In the genomic region with DNA sequence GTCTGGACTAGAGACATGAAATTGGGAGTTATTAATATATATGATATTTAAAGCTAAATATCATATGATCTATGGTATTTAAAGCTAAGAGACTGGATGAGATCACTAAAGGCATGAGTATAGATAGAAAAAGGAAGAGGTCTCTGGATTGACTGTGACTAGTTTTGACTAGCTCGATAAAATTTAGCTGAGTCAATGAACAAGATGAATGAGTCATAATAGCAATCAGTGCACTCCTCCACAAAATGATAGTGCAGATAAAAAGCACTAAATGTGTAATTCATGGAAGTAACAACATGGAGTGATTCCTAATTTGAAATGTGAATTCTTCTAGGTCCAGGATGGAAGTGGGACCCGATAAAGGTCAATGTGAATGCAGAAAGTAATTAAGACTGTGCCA, we compare ENCODE assay signal across 19 cellular contexts.
"Had no signal": no experiment of that assay in that cellular context is flagged by ENCODE, and none has a peak within 500 bp of the region (broad histone marks: within the 10 kb centered on the region; RNA-seq: fewer than 3 reads in every experiment).

No MANE protein-coding gene starts in this region.

- ATAC-seq: activated CD8-positive, alpha-beta T cell treated with anti-CD3 and anti-CD28 coated beads for 36 hours; activated T-cell treated with anti-CD3 and anti-CD28 coated beads, Interleukin-2, amount 50 U/mL, for 4 hours; effector memory CD8-positive, alpha-beta T cell; left lung; stimulated activated effector memory CD8-positive, alpha-beta T cell treated with anti-CD3 and anti-CD28 coated beads, Interleukin-12 subunit alpha, Interleukin-12 subunit beta, amount 100 ng/mL, for 72 hours; T-helper 17 cell; WTC11 had no signal

- H3K4me3 ChIP-seq: adrenal gland, left lung, ovary had no signal

- FAIRE-seq: kidney had no signal

- H3K36me3 ChIP-seq: adrenal gland, left lung, ovary had no signal

- H3K27me3 ChIP-seq: adrenal gland, left lung, ovary had no signal

- H3K4me1 ChIP-seq: adrenal gland, left lung had no signal

- DNase-seq: activated CD4-positive, alpha-beta T cell treated with anti-CD3 and anti-CD28 coated beads for 4 hours; activated CD8-positive, alpha-beta T cell treated with anti-CD3 and anti-CD28 coated beads for 36 hours; activated effector memory CD4-positive, alpha-beta T cell treated with Interleukin-2 at 50 U/mL for 16 hours; activated naive CD4-positive, alpha-beta T cell treated with anti-CD3 and anti-CD28 coated beads, Interleukin-2, amount 50 U/mL, for 16 hours; activated T-cell treated with anti-CD3 and anti-CD28 coated beads, Interleukin-2, amount 50 U/mL, for 4 hours; adrenal gland; central memory CD4-positive, alpha-beta T cell; effector memory CD8-positive, alpha-beta T cell; erythroblast; hippocampal formation; kidney; left lung; naive B cell; ovary; stimulated activated CD4-positive, alpha-beta T cell treated with anti-CD3 and anti-CD28 coated beads, Interleukin-12 subunit alpha, Interleukin-12 subunit beta, amount 100 ng/mL, for 4 hours; stimulated activated CD4-positive, alpha-beta T cell treated with anti-CD3 and anti-CD28 coated beads, Interleukin-2, amount 100 ng/mL, for 24 hours; T-helper 17 cell had no signal

- H3K27ac ChIP-seq: adrenal gland, left lung, ovary had no signal

- H3K9me3 ChIP-seq: adrenal gland, left lung, ovary had no signal
